21 cellular contexts compared by ENCODE assay signal in the genomic region with DNA sequence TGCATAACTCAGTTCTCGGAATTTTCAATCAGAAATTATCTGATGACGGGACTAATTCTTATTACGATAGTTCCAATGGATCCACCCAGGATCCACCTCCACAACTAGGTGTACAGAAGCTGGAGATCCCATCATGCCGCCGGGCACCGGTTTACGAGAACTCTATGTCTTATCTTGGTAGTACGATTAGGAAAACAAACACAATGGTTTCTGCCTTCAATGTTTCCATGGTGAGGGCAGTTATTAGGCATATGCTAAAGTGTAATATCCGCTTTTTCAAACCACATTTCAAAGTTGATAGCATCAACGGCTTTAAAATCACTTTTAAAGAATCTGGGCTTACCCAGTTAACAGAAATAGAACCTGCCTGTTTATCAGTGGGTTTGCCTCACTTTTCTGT.
DNase-seq lines count a peak whose midpoint lies in the region; ATAC-seq and TF ChIP-seq lines count a peak whose summit lies in the region.
"Had no signal": no experiment of that assay in that cellular context is flagged by ENCODE, and none has a peak within 500 bp of the region (broad histone marks: within the 10 kb centered on the region; RNA-seq: fewer than 3 reads in every experiment).

No MANE protein-coding gene starts in this region.

- H3K4me3 ChIP-seq in thyroid gland (replicated peaks in 1 of 3) = no peak overlapping the region

- H3K27me3 Mint-ChIP-seq in activated CD4-positive, alpha-beta T cell treated with anti-CD3 and anti-CD28 coated beads, Interleukin-2, amount 10 ng/mL, durations not matched to agents 7 days and 5 days = no peaks in the 10 kb centered on the region

- no peaks in the 10 kb centered on the region for H3K9me3 ChIP-seq in thyroid gland

- WGBS in thyroid gland, 2 donors = 93 to 98% methylated on average over 10 of the region's 10 CpGs

- intact Hi-C loops in thyroid gland (cut with DNase I) = no loop called here

- ATAC-seq in HG02798 (IDR thresholded peaks at IDR 0.05; ENCODE audit: poor library complexity, unreplicated experiment) (no peak), GM19467 (IDR thresholded peaks at IDR 0.05; ENCODE audit: unreplicated experiment) (no peak)
- ATAC-seq: foreskin keratinocyte; stimulated activated memory B cell treated with anti-CD40 and anti-IgM and Interleukin-4, amounts not matched to agents 10 μg/mL and 1 μg/mL and 100 μg/mL, for 72 hours had no signal

- peaks cover 5% of the 10 kb centered on the region for H3K36me3 Mint-ChIP-seq in activated CD4-positive, alpha-beta T cell treated with anti-CD3 and anti-CD28 coated beads, Interleukin-2, amount 10 ng/mL, durations not matched to agents 7 days and 5 days (ENCODE audit: low read depth)

- H3K4me3 Mint-ChIP-seq in activated CD4-positive, alpha-beta T cell treated with anti-CD3 and anti-CD28 coated beads, Interleukin-2, amount 10 ng/mL, durations not matched to agents 7 days and 5 days = no peak overlapping the region
- H3K4me3 Mint-ChIP-seq: stimulated activated memory B cell treated with anti-CD40 and anti-IgM and Interleukin-4, amounts not matched to agents 10 μg/mL and 1 μg/mL and 100 μg/mL, for 72 hours had no signal

- POLR2A ChIA-PET in activated CD4-positive, alpha-beta T cell treated with anti-CD3 and anti-CD28 coated beads, Interleukin-2, amount 10 ng/mL, durations not matched to agents 7 days and 5 days (lab: Charles Lee) = no interaction called here

- CTCF ChIA-PET in activated CD4-positive, alpha-beta T cell treated with anti-CD3 and anti-CD28 coated beads, Interleukin-2, amount 10 ng/mL, durations not matched to agents 7 days and 5 days (lab: Charles Lee) = interaction anchor here (1.1 kb wide), 1 partner anchor 377 kb away, joined by 3 read pairs; no protein-coding TSS in a partner anchor

- no peaks in the 10 kb centered on the region for H3K27me3 ChIP-seq in thyroid gland
- H3K27me3 ChIP-seq: foreskin keratinocyte had no signal

- no peak for TF ChIP-seq CTCF in thyroid gland (IDR thresholded peaks at IDR 0.05)

- H3K36me3 ChIP-seq in thyroid gland = no peaks in the 10 kb centered on the region

- H3K9me3 Mint-ChIP-seq in activated CD4-positive, alpha-beta T cell treated with anti-CD3 and anti-CD28 coated beads, Interleukin-2, amount 10 ng/mL, durations not matched to agents 7 days and 5 days = peaks cover 6% of the 10 kb centered on the region

- TF ChIP-seq POLR2A in thyroid gland (IDR thresholded peaks at IDR 0.05) = no peak

- H3K27ac ChIP-seq in thyroid gland = peak overlapping the region in 2 of 3 donors; percentile 66 to 84
- H3K27ac ChIP-seq: foreskin keratinocyte had no signal

- H3K27ac Mint-ChIP-seq in activated CD4-positive, alpha-beta T cell treated with anti-CD3 and anti-CD28 coated beads, Interleukin-2, amount 10 ng/mL, durations not matched to agents 7 days and 5 days = peak overlapping the region; percentile 83
- H3K27ac Mint-ChIP-seq: stimulated activated memory B cell treated with anti-CD40 and anti-IgM and Interleukin-4, amounts not matched to agents 10 μg/mL and 1 μg/mL and 100 μg/mL, for 72 hours had no signal

- DNase-seq in stimulated activated CD4-positive, alpha-beta T cell treated with anti-CD3 and anti-CD28 coated beads, Interleukin-1b, Interleukin-23, amount 100 ng/mL, for 48 hours = peak; percentile 22
- DNase-seq in stimulated activated CD4-positive, alpha-beta T cell treated with anti-CD3 and anti-CD28 coated beads, Interleukin-4, amount 100 ng/mL, for 1 hour = no peak
- DNase-seq in activated CD4-positive, alpha-beta T cell treated with anti-CD3 and anti-CD28 coated beads, Interleukin-2, amount 10 ng/mL, durations not matched to agents 7 days and 5 days = no peak
- DNase-seq in effector CD4-positive, alpha-beta T cell = peak; percentile 4
- DNase-seq in thyroid gland (no peak), NCI-H774 (lab: John Stamatoyannopoulos, UW) (no peak)
- DNase-seq: activated gamma-delta T cell treated with Interleukin-2 at 50 U/mL for 16 hours, COR-L47, DND-41, erythroblast, foreskin keratinocyte, hypothalamus, islet precursor cell, NCI-H146, NCI-H2171, NCI-H526, SK-N-SH, trophoblast cell had no signal

- peaks cover 17 to 18% of the 10 kb centered on the region in 2 donors for H3K4me1 ChIP-seq in thyroid gland
- H3K4me1 ChIP-seq: foreskin keratinocyte had no signal

- H3K4me1 Mint-ChIP-seq in activated CD4-positive, alpha-beta T cell treated with anti-CD3 and anti-CD28 coated beads, Interleukin-2, amount 10 ng/mL, durations not matched to agents 7 days and 5 days = peaks cover 29% of the 10 kb centered on the region

Comparison
In these comparisons a context has a peak if more than half of its experiments do, and no peak if none do; other contexts are left out.
1. DNase-seq: peak in stimulated activated CD4-positive, alpha-beta T cell treated with anti-CD3 and anti-CD28 coated beads, Interleukin-1b, Interleukin-23, amount 100 ng/mL, for 48 hours (single experiment) and effector CD4-positive, alpha-beta T cell (single experiment); none in stimulated activated CD4-positive, alpha-beta T cell treated with anti-CD3 and anti-CD28 coated beads, Interleukin-4, amount 100 ng/mL, for 1 hour (single experiment), activated CD4-positive, alpha-beta T cell treated with anti-CD3 and anti-CD28 coated beads, Interleukin-2, amount 10 ng/mL, durations not matched to agents 7 days and 5 days (single experiment), thyroid gland (0 of 2) and NCI-H774 (single experiment).